8 cellular contexts compared by ENCODE assay signal in the genomic region with DNA sequence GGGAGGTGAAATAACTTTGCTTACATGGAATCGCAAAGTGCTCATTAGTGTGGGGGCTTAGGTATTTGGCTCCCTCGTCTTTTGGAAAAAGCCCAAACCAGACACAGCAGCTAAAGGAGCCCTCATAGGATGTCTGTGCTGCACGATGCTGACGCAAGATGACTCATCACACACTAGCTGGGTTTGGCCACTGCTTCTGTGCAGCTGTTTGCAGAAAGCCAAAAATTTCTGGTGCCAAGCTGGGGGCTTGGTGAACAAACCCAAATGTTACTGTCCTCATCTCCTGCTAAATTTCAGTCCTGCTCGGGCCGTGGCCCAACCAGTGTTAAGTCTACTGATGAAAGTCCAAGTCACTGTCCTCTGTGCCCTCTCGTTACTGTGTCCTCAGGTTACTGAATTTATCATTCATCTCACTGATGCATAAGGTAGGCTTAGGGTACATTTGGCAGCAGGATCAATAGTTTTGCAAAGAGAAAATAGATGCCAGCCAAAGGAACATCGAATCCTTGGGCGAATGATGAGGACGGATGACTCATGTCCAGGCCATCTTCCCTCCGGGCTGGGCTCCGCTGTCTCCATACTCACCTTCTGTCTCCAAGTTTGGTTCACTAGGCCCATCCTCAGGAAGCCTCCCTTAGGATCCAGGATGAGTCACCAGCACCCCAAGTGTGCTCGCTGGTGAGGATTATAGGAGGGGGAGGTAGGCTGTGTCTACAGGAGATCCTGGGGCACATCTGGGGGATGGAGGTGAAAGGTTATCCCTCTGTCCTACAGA.
DNase-seq lines count a peak whose midpoint lies in the region; ATAC-seq and TF ChIP-seq lines count a peak whose summit lies in the region.

No MANE protein-coding gene starts in this region.

- peaks cover 8% of the 10 kb centered on the region for H3K4me1 Mint-ChIP-seq in activated T-helper 1 cell treated with anti-CD3 and anti-CD28 coated beads, Interleukin-12 subunit alpha, Interleukin-12 subunit beta, Interleukin-2, Interleukin-4 antibody, amounts not matched to agents 30 ng/mL and 10 ng/mL and 1 ng/mL, durations not matched to agents 14 hours and 24 hours and 36 hours (ENCODE audit: low read depth)
- peaks cover 8% of the 10 kb centered on the region for H3K4me1 Mint-ChIP-seq in stimulated activated effector memory CD8-positive, alpha-beta T cell treated with anti-CD3 and anti-CD28 coated beads, Interleukin-12 subunit alpha, Interleukin-12 subunit beta, amount 100 ng/mL, for 72 hours

- H3K27ac Mint-ChIP-seq in activated T-helper 1 cell treated with anti-CD3 and anti-CD28 coated beads, Interleukin-12 subunit alpha, Interleukin-12 subunit beta, Interleukin-2, Interleukin-4 antibody, amounts not matched to agents 30 ng/mL and 10 ng/mL and 1 ng/mL, durations not matched to agents 14 hours and 24 hours and 36 hours = peak overlapping the region; percentile 27
- H3K27ac Mint-ChIP-seq in stimulated activated effector memory CD8-positive, alpha-beta T cell treated with anti-CD3 and anti-CD28 coated beads, Interleukin-12 subunit alpha, Interleukin-12 subunit beta, amount 100 ng/mL, for 72 hours = no peak overlapping the region

- DNase-seq in A673 (ENCODE audit: low spot score) = peak; percentile 83
- DNase-seq in HK-2 (ENCODE audit: unreplicated experiment) = peak; percentile 75
- no peak for DNase-seq in activated T-helper 1 cell treated with anti-CD3 and anti-CD28 coated beads, Interleukin-12 subunit alpha, Interleukin-12 subunit beta, Interleukin-2, Interleukin-4 antibody, amounts not matched to agents 30 ng/mL and 10 ng/mL and 1 ng/mL, durations not matched to agents 14 hours and 24 hours and 36 hours (ENCODE audit: low spot score)
- DNase-seq in right atrium auricular region (ENCODE audit: low spot score) = peak; percentile 69
- no peak for DNase-seq in stimulated activated effector memory CD8-positive, alpha-beta T cell treated with anti-CD3 and anti-CD28 coated beads, Interleukin-12 subunit alpha, Interleukin-12 subunit beta, amount 100 ng/mL, for 72 hours (ENCODE audit: low spot score in 2 of 2)
- DNase-seq in suprapubic skin (ENCODE audit: low spot score in 2 of 2) = no peak
- DNase-seq in GM13977 (ENCODE audit: low spot score) = no peak

- no peaks in the 10 kb centered on the region for H3K36me3 Mint-ChIP-seq in activated T-helper 1 cell treated with anti-CD3 and anti-CD28 coated beads, Interleukin-12 subunit alpha, Interleukin-12 subunit beta, Interleukin-2, Interleukin-4 antibody, amounts not matched to agents 30 ng/mL and 10 ng/mL and 1 ng/mL, durations not matched to agents 14 hours and 24 hours and 36 hours (ENCODE audit: low read depth)
- H3K36me3 Mint-ChIP-seq in stimulated activated effector memory CD8-positive, alpha-beta T cell treated with anti-CD3 and anti-CD28 coated beads, Interleukin-12 subunit alpha, Interleukin-12 subunit beta, amount 100 ng/mL, for 72 hours = no peaks in the 10 kb centered on the region

- CTCF ChIA-PET in A673 (lab: Charles Lee) = interaction anchor here (0.5 kb wide), 1 partner anchor 19 kb away, joined by 4 read pairs; no protein-coding TSS in a partner anchor

- no TSS peak for BruUV-seq in A673 (replicated peaks; lab: Mats Ljungman, UMichigan)

- no peak for TF ChIP-seq POLR2A in suprapubic skin (IDR thresholded peaks at IDR 0.05)

- H3K27me3 ChIP-seq in A673 (replicated peaks; ENCODE audit: insufficient read depth, low read depth, low read length, poor library complexity) = no peaks in the 10 kb centered on the region
- no peaks in the 10 kb centered on the region for H3K27me3 ChIP-seq in right atrium auricular region
- H3K27me3 ChIP-seq in suprapubic skin = no peaks in the 10 kb centered on the region

- intact Hi-C loops in A673 (cut with micrococcal nuclease; ENCODE audit: unreplicated experiment) = loop anchor here (2.0 to 5.0 kb wide), 4 partner anchors 225 to 932 kb away; no protein-coding TSS in a partner anchor
- intact Hi-C loops in activated T-helper 1 cell treated with anti-CD3 and anti-CD28 coated beads, Interleukin-12 subunit alpha, Interleukin-12 subunit beta, Interleukin-2, Interleukin-4 antibody, amounts not matched to agents 30 ng/mL and 10 ng/mL and 1 ng/mL, durations not matched to agents 14 hours and 24 hours and 36 hours (cut with micrococcal nuclease) = loop anchor here (1.0 to 10.0 kb wide), 8 partner anchors 25 to 930 kb away; partner anchors contain the start of gene AKT3

- H3K9me3 Mint-ChIP-seq in activated T-helper 1 cell treated with anti-CD3 and anti-CD28 coated beads, Interleukin-12 subunit alpha, Interleukin-12 subunit beta, Interleukin-2, Interleukin-4 antibody, amounts not matched to agents 30 ng/mL and 10 ng/mL and 1 ng/mL, durations not matched to agents 14 hours and 24 hours and 36 hours = peaks cover 5% of the 10 kb centered on the region
- H3K9me3 Mint-ChIP-seq in stimulated activated effector memory CD8-positive, alpha-beta T cell treated with anti-CD3 and anti-CD28 coated beads, Interleukin-12 subunit alpha, Interleukin-12 subunit beta, amount 100 ng/mL, for 72 hours = no peaks in the 10 kb centered on the region

- TF ChIP-seq CTCF in A673 (conservative IDR thresholded peaks at IDR 0.05; ENCODE audit: low read depth, low read length) (no peak), right atrium auricular region (IDR thresholded peaks at IDR 0.05) (no peak), suprapubic skin (IDR thresholded peaks at IDR 0.05) (no peak), GM13977 (IDR thresholded peaks at IDR 0.05; ENCODE audit: extremely low read depth, insufficient read depth, missing control alignments) (no peak)

- ATAC-seq in stimulated activated effector memory CD8-positive, alpha-beta T cell treated with anti-CD3 and anti-CD28 coated beads, Interleukin-12 subunit alpha, Interleukin-12 subunit beta, amount 100 ng/mL, for 72 hours = peak; percentile 80
- ATAC-seq in HG03025 (IDR thresholded peaks at IDR 0.05; ENCODE audit: low FRiP score, unreplicated experiment) = no peak

- no peaks in the 10 kb centered on the region for H3K9me3 ChIP-seq in A673 (ENCODE audit: low read depth, low read length, poor library complexity, severe bottlenecking)
- peaks cover 0 to 12% of the 10 kb centered on the region in 2 donors for H3K9me3 ChIP-seq in right atrium auricular region
- no peaks in the 10 kb centered on the region for H3K9me3 ChIP-seq in suprapubic skin

- WGBS in suprapubic skin = 40% methylated on average over 13 of the region's 13 CpGs

- peak overlapping the region; percentile 12 for H3K4me3 ChIP-seq in A673 (ENCODE audit: low read depth, low read length, poor library complexity, severe bottlenecking)
- H3K4me3 ChIP-seq in right atrium auricular region = no peak overlapping the region
- no peak overlapping the region for H3K4me3 ChIP-seq in suprapubic skin

- H3K4me1 ChIP-seq in A673 (ENCODE audit: insufficient read depth, low read length, poor library complexity, severe bottlenecking) = peaks cover 14% of the 10 kb centered on the region
- peaks cover 0 to 9% of the 10 kb centered on the region in 2 donors for H3K4me1 ChIP-seq in right atrium auricular region
- peaks cover 5% of the 10 kb centered on the region for H3K4me1 ChIP-seq in suprapubic skin

- POLR2A ChIA-PET in A673 (lab: Charles Lee; ENCODE audit: low non-redundant PET) = no interaction called here

- no peak overlapping the region for H3K4me3 Mint-ChIP-seq in activated T-helper 1 cell treated with anti-CD3 and anti-CD28 coated beads, Interleukin-12 subunit alpha, Interleukin-12 subunit beta, Interleukin-2, Interleukin-4 antibody, amounts not matched to agents 30 ng/mL and 10 ng/mL and 1 ng/mL, durations not matched to agents 14 hours and 24 hours and 36 hours
- no peak overlapping the region for H3K4me3 Mint-ChIP-seq in stimulated activated effector memory CD8-positive, alpha-beta T cell treated with anti-CD3 and anti-CD28 coated beads, Interleukin-12 subunit alpha, Interleukin-12 subunit beta, amount 100 ng/mL, for 72 hours

- TF ChIP-seq EP300 in suprapubic skin (IDR thresholded peaks at IDR 0.05) = no peak

- H3K27ac ChIP-seq in A673 (ENCODE audit: low read depth, low read length, poor library complexity, severe bottlenecking) (peak overlapping the region; percentile 49), right atrium auricular region (peak overlapping the region in 1 of 2 donors; percentile 47), suprapubic skin (no peak overlapping the region)

- H3K36me3 ChIP-seq in A673 (ENCODE audit: insufficient read depth, low read length, poor library complexity, severe bottlenecking) = no peaks in the 10 kb centered on the region
- no peaks in the 10 kb centered on the region for H3K36me3 ChIP-seq in right atrium auricular region
- no peaks in the 10 kb centered on the region for H3K36me3 ChIP-seq in suprapubic skin

- in situ Hi-C loops in GM13977 (cut with MboI; ENCODE audit: low pct_unique_long_range_greater_than_20kb, low sequenced_read_pairs, unreplicated experiment) = loop anchor here (25.0 kb wide), 2 partner anchors 562 to 937 kb away; no protein-coding TSS in a partner anchor

- H3K27me3 Mint-ChIP-seq in activated T-helper 1 cell treated with anti-CD3 and anti-CD28 coated beads, Interleukin-12 subunit alpha, Interleukin-12 subunit beta, Interleukin-2, Interleukin-4 antibody, amounts not matched to agents 30 ng/mL and 10 ng/mL and 1 ng/mL, durations not matched to agents 14 hours and 24 hours and 36 hours (ENCODE audit: insufficient read depth) = peaks cover 3% of the 10 kb centered on the region

Comparison
In these comparisons a context has a peak if more than half of its experiments do, and no peak if none do; other contexts are left out.
1. DNase-seq: peak in A673 (single experiment), HK-2 (single experiment) and right atrium auricular region (single experiment); none in activated T-helper 1 cell treated with anti-CD3 and anti-CD28 coated beads, Interleukin-12 subunit alpha, Interleukin-12 subunit beta, Interleukin-2, Interleukin-4 antibody, amounts not matched to agents 30 ng/mL and 10 ng/mL and 1 ng/mL, durations not matched to agents 14 hours and 24 hours and 36 hours (single experiment), stimulated activated effector memory CD8-positive, alpha-beta T cell treated with anti-CD3 and anti-CD28 coated beads, Interleukin-12 subunit alpha, Interleukin-12 subunit beta, amount 100 ng/mL, for 72 hours (0 of 2), suprapubic skin (0 of 2) and GM13977 (single experiment).